In the genomic region with DNA sequence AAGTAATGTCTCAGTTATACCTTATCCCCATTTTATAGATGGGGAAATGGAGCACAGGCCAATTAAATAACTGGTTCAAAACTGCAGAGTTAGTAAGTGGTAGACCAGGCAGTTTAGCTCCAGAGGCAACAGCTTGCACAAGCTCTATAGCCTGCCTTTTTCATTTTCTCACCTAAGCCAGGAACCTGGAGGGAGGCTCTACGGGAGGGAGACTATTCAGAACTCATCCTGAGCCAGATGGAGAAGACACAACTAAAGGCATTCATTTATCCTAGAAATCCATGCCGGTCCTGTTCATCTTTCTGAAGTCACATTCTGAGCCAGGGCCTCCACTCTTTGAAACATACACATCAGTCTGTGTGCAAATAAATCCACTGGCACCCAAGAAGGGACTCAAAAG, we compare ENCODE assay signal across 31 cellular contexts.
"Had no signal": no experiment of that assay in that cellular context is flagged by ENCODE, and none has a peak within 500 bp of the region (broad histone marks: within the 10 kb centered on the region; RNA-seq: fewer than 3 reads in every experiment).

No MANE protein-coding gene starts in this region.

- ATAC-seq: Panc1, Right ventricle myocardium inferior, SK-N-SH treated with all-trans-retinoic acid at 6 μM for 48 hours had no signal

- H3K4me2 ChIP-seq: KMS-11, PC-9 had no signal

- H3K4me3 ChIP-seq: PC-9, SJCRH30, SK-N-MC had no signal

- DNase-seq: Karpas-422, MM.1S, MV-4-11, NCI-H1092, NCI-H1105, NCI-H1417 treated with DMSO at 0.1 percent for 48 hours, NCI-H1436 treated with DMSO at 0.1 percent for 48 hours, NCI-H1694 treated with DMSO at 0.1 percent for 48 hours, NCI-H187 treated with DMSO at 0.1 percent for 48 hours, NCI-H2029, NCI-H2081, NCI-H2171 treated with DMSO at 0.1 percent for 48 hours, NCI-H226, NCI-H446 treated with DMSO at 0.1 percent for 48 hours, NCI-H510A, NCI-H524, NCI-H526, NCI-H69, NCI-H748 treated with DMSO at 0.1 percent for 48 hours, NCI-H82, PC-9, SHP77, SIG-M5, SJCRH30 had no signal

- FAIRE-seq: RCC 7860 had no signal

- H2AFZ ChIP-seq: PC-9 had no signal

- H3K4me1 ChIP-seq: SJCRH30 had no signal

- H3K9me3 ChIP-seq: SJCRH30 had no signal

- H3K9ac ChIP-seq: KMS-11 had no signal

- H3K27ac ChIP-seq: KMS-11, PC-9, RWPE1, SJCRH30, SK-N-MC had no signal

- H3K36me3 ChIP-seq: SJCRH30 had no signal
